In the genomic region with DNA sequence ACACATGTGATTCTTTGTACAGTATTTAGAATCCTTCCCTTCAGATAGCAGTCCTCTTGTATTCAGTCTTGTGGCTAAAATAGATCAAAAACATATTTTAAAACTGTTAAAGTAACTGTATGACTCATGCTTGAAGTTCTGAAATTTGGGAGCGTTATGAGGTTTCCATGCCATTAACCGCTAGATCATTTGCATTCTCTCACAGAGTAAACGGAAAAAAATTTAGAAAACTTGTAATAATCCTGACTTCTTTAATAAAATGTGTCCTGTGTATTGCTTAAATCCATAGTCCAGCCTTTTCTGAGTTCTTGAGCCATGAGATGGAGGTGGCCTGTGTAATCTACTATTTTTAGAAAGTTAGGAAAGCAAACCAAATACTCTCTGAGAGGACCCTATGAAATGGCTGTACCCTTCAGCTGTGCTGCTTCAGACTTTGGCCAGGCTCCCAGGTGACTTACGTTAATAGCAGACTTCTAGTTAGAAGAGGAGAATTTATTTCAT, we compare ENCODE assay signal across 8 cellular contexts. TPM values are rescaled to one million over a fixed set of nuclear protein-coding genes. Genes with fewer than 3 reads are reported as not detected.
DNase-seq lines count a peak whose midpoint lies in the region; ATAC-seq and TF ChIP-seq lines count a peak whose summit lies in the region.

No MANE protein-coding gene starts in this region.

- peaks cover 100% of the 10 kb centered on the region for H3K79me2 ChIP-seq in KMS-11 (ENCODE audit: insufficient read depth, low read depth)

- no peak overlapping the region for H2AFZ ChIP-seq in KMS-11 (ENCODE audit: low read depth)

- H3K36me3 ChIP-seq in GM06990 (ENCODE audit: control insufficient read depth, insufficient read depth, low read length) (peaks cover 3% of the 10 kb centered on the region; the same call in 1 of the 2 replicates), KMS-11 (ENCODE audit: insufficient read depth) (peaks cover 23% of the 10 kb centered on the region), lower lobe of right lung (peaks cover 18% of the 10 kb centered on the region)

- H3K36me3 Mint-ChIP-seq in nephron progenitor cell (ENCODE audit: low read depth): peaks cover 14% of the 10 kb centered on the region

- no peaks in the 10 kb centered on the region for H3K27me3 Mint-ChIP-seq in nephron progenitor cell (ENCODE audit: low read depth, poor library complexity)

- no peak overlapping the region for H3K9ac ChIP-seq in KMS-11

- H3K4me3 Mint-ChIP-seq in nephron progenitor cell: no peak overlapping the region

- no peaks in the 10 kb centered on the region for H3K9me3 Mint-ChIP-seq in nephron progenitor cell

- intact Hi-C loops in lower lobe of right lung (cut with DNase I): no loop called here

- peak; percentile 38 for DNase-seq in GM06990 (ENCODE audit: extremely low read depth, insufficient read length)
- peak; percentile 75 for DNase-seq in astrocyte of the cerebellum (ENCODE audit: low read depth)
- peak; percentile 70 for DNase-seq in lower lobe of right lung
- no peak for DNase-seq in nephron progenitor cell
- DNase-seq in NCI-H748 (lab: John Stamatoyannopoulos, UW; ENCODE audit: unreplicated experiment): no peak
- no peak for DNase-seq in NK-92 treated with Interleukin-12 subunit alpha and Interleukin-12 subunit beta, amount 100 ng/mL, for 24 hours (lab: John Stamatoyannopoulos, UW)

- peaks cover 100% of the 10 kb centered on the region for H3K4me1 ChIP-seq in KMS-11 (ENCODE audit: low read depth, poor library complexity, severe bottlenecking)
- H3K4me1 ChIP-seq in lower lobe of right lung: peaks cover 100% of the 10 kb centered on the region

- ATAC-seq in GM21723 (IDR thresholded peaks at IDR 0.05; ENCODE audit: unreplicated experiment) (peak; percentile 77), lower lobe of right lung (peak; percentile 70 to 82)

- H3K9me3 ChIP-seq in lower lobe of right lung: no peaks in the 10 kb centered on the region

- peak overlapping the region; percentile 20 for H3K27ac ChIP-seq in KMS-11
- peak overlapping the region; percentile 46 for H3K27ac ChIP-seq in lower lobe of right lung

- H3K4me3 ChIP-seq in GM06990 (replicated peaks; ENCODE audit: low read depth, low read length) (peak overlapping the region; percentile 1; the same call in 1 of the 2 replicates), KMS-11 (IDR thresholded peaks at IDR 0.05; ENCODE audit: insufficient read depth, low read depth, low read length) (no peak overlapping the region), astrocyte of the cerebellum (ENCODE audit: low read depth, low read length) (peak overlapping the region; percentile 9), lower lobe of right lung (peak overlapping the region; percentile 9)

- H3K4me1 Mint-ChIP-seq in nephron progenitor cell: peaks cover 9% of the 10 kb centered on the region

- TF ChIP-seq CTCF in GM06990 (IDR thresholded peaks at IDR 0.05; ENCODE audit: insufficient read depth, low read length, poor library complexity, severe bottlenecking) (no peak), KMS-11 (conservative IDR thresholded peaks at IDR 0.05; ENCODE audit: low read depth, low read length) (no peak), astrocyte of the cerebellum (IDR thresholded peaks at IDR 0.05; ENCODE audit: low read depth, low read length, missing control alignments) (no peak), lower lobe of right lung (IDR thresholded peaks at IDR 0.05) (no peak), nephron progenitor cell (IDR thresholded peaks at IDR 0.05) (no peak)

- no peaks in the 10 kb centered on the region for H3K27me3 ChIP-seq in GM06990 (replicated peaks; ENCODE audit: control insufficient read depth, insufficient read depth, low read length)
- H3K27me3 ChIP-seq in KMS-11 (ENCODE audit: insufficient read depth, low read depth): no peaks in the 10 kb centered on the region
- H3K27me3 ChIP-seq in lower lobe of right lung (ENCODE audit: low read depth): no peaks in the 10 kb centered on the region

- in situ Hi-C loops in astrocyte of the cerebellum (cut with HindIII; ENCODE audit: low sequenced_read_pairs): no loop called here

- H4K20me1 ChIP-seq in KMS-11 (ENCODE audit: insufficient read depth): peaks cover 97% of the 10 kb centered on the region

- H3K4me2 ChIP-seq in KMS-11: peak overlapping the region; percentile 26

- no peak overlapping the region for H3K27ac Mint-ChIP-seq in nephron progenitor cell

RNA-seq across cellular contexts. Expression of gene MBNL1, which starts 33.8 kb away (rescaled TPM):
- total RNA-seq in lower lobe of right lung: 235 TPM

Comparison
In these comparisons a context has a peak if more than half of its experiments do, and no peak if none do; other contexts are left out.
1. DNase-seq: peak in GM06990 (single experiment), astrocyte of the cerebellum (single experiment) and lower lobe of right lung (single experiment); none in nephron progenitor cell (single experiment), NCI-H748 (single experiment) and NK-92 treated with Interleukin-12 subunit alpha and Interleukin-12 subunit beta, amount 100 ng/mL, for 24 hours (single experiment).